ENCODE assay signal across 30 cellular contexts in genomic region chr5:77658662-77659061, GRCh38. TPM values are rescaled to one million over a fixed set of nuclear protein-coding genes. Genes with fewer than 3 reads are reported as not detected.
"Had no signal": no experiment of that assay in that cellular context is flagged by ENCODE, and none has a peak within 500 bp of the region (broad histone marks: within the 10 kb centered on the region; RNA-seq: fewer than 3 reads in every experiment).

No MANE protein-coding gene starts in this region.

- H3K27me3 ChIP-seq: testis, tibial nerve, upper lobe of left lung, upper lobe of right lung, uterus, vagina had no signal

- H3K27ac ChIP-seq: stomach, suprapubic skin, testis, thoracic aorta, thyroid gland, tibial artery, tibial nerve, transverse colon, upper lobe of left lung, upper lobe of right lung, uterus, vagina had no signal

- H3K4me1 ChIP-seq: stomach, suprapubic skin, testis, thyroid gland, tibial artery, tibial nerve, transverse colon, upper lobe of left lung, upper lobe of right lung, uterus, vagina had no signal

- H3K9me3 ChIP-seq: suprapubic skin, testis, thoracic aorta, thyroid gland, tibial artery, transverse colon, upper lobe of left lung, upper lobe of right lung, uterus, vagina had no signal

- H3K36me3 ChIP-seq: stomach, suprapubic skin, thoracic aorta, thyroid gland, tibial artery, tibial nerve, transverse colon, upper lobe of left lung, upper lobe of right lung, uterus, vagina had no signal

- ATAC-seq: stimulated activated effector memory CD8-positive, alpha-beta T cell treated with anti-CD3 and anti-CD28 coated beads, Interleukin-12 subunit alpha, Interleukin-12 subunit beta, amount 100 ng/mL, for 72 hours; stimulated activated memory B cell treated with anti-CD40 and anti-IgM and Interleukin-4, amounts not matched to agents 10 μg/mL and 1 μg/mL and 100 μg/mL, for 72 hours; stimulated activated naive B cell treated with anti-CD40 and anti-IgM and Interleukin-4, amounts not matched to agents 10 μg/mL and 1 μg/mL and 100 μg/mL, for 72 hours; stimulated activated naive CD8-positive, alpha-beta T cell treated with anti-CD3 and anti-CD28 coated beads, Interleukin-15, amount 100 ng/mL, for 72 hours; stimulated activated naive CD8-positive, alpha-beta T cell treated with anti-CD3 and anti-CD28 coated beads, Interleukin-15, Interleukin-2, amounts not matched to agents 100 U/mL and 50 U/mL, for 24 hours; upper lobe of right lung had no signal

- H3K4me3 ChIP-seq: stomach, suprapubic skin, testis, thoracic aorta, thyroid gland, tibial artery, tibial nerve, transverse colon, upper lobe of left lung, upper lobe of right lung, uterus, vagina had no signal

- DNase-seq: stimulated activated CD4-positive, alpha-beta T cell treated with anti-CD3 and anti-CD28 coated beads, Interleukin-2, amount 100 ng/mL, for 48 hours; stimulated activated CD4-positive, alpha-beta T cell treated with anti-CD3 and anti-CD28 coated beads, Interleukin-4, amount 100 ng/mL, for 1 hour; stimulated activated CD4-positive, alpha-beta T cell treated with anti-CD3 and anti-CD28 coated beads, Interleukin-4, amount 100 ng/mL, for 24 hours; stimulated activated CD4-positive, alpha-beta T cell treated with anti-CD3 and anti-CD28 coated beads, Interleukin-4, amount 100 ng/mL, for 4 hours; stimulated activated CD8-positive, alpha-beta memory T cell treated with anti-CD3 and anti-CD28 coated beads, Interleukin-4, amount 100 ng/mL, for 48 hours; stimulated activated naive B cell treated with anti-CD40 and anti-IgM and Interleukin-4, amounts not matched to agents 10 μg/mL and 1 μg/mL and 100 μg/mL, for 72 hours; stimulated activated naive CD4-positive, alpha-beta T cell; stimulated activated naive CD4-positive, alpha-beta T cell treated with Interleukin-2 at 50 U/mL for 16 hours; stimulated activated naive CD8-positive, alpha-beta T cell treated with anti-CD3 and anti-CD28 coated beads, Interleukin-15, amount 100 ng/mL, for 72 hours; stimulated activated naive CD8-positive, alpha-beta T cell treated with anti-CD3 and anti-CD28 coated beads, Interleukin-15, Interleukin-2, amounts not matched to agents 100 U/mL and 50 U/mL, for 24 hours; stomach; substantia nigra; testis; thyroid gland; tibial artery; transverse colon; trophoblast cell; upper lobe of left lung; upper lobe of right lung; uterus had no signal

RNA-seq across cellular contexts. Expression of gene OTP, which starts 20.1 kb away (rescaled TPM):
- total RNA-seq: stomach, subcutaneous adipose tissue, suprapubic skin, temporal lobe, thoracic aorta, thyroid gland, tibial nerve, transverse colon, upper lobe of left lung, upper lobe of right lung, ureter, urinary bladder, uterus, vagina had no signal
- polyA plus RNA-seq: stomach, urinary bladder had no signal
